ENCODE assay signal across 1 cellular context in genomic region chr7:139079861-139080260, GRCh38.
TF ChIP-seq lines count a peak whose summit lies in the region.

No MANE protein-coding gene starts in this region.

TF ChIP-seq in GM12878, 131 proteins besides CTCF, POLR2A, EP300 and RAD21:
- TF ChIP-seq MEF2A (IDR thresholded peaks at IDR 0.05; ENCODE audit: insufficient read depth, low read depth, low read length) (no peak), POLR2AphosphoS5 (IDR thresholded peaks at IDR 0.05; ENCODE audit: low read length) (0 out of 2 replicates have a peak, but pooled peaks have one; percentile 27)
